ENCODE assay signal across 11 cellular contexts in genomic region chrX:31279359-31279758, GRCh38.
DNase-seq lines count a peak whose midpoint lies in the region; ATAC-seq and TF ChIP-seq lines count a peak whose summit lies in the region.
"Had no signal": no experiment of that assay in that cellular context is flagged by ENCODE, and none has a peak within 500 bp of the region (broad histone marks: within the 10 kb centered on the region; RNA-seq: fewer than 3 reads in every experiment).

No MANE protein-coding gene starts in this region.

- H3K27ac ChIP-seq in WERI-Rb-1 = no peak overlapping the region
- H3K27ac ChIP-seq in esophagus muscularis mucosa (replicated peaks in 1 of 4) = no peak overlapping the region

- TF ChIP-seq POLR2A in esophagus muscularis mucosa (IDR thresholded peaks at IDR 0.05; ENCODE audit: low read depth) = no peak

- in situ Hi-C loops in GM13976 (cut with MboI; ENCODE audit: low sequenced_read_pairs, unreplicated experiment) = no loop called here

- peak; percentile 52 for TF ChIP-seq CTCF in WERI-Rb-1 (IDR thresholded peaks at IDR 0.05; ENCODE audit: low read depth, low read length)
- no peak for TF ChIP-seq CTCF in GM13976 (IDR thresholded peaks at IDR 0.05; ENCODE audit: borderline replicate concordance, control extremely low read depth, extremely low read depth, insufficient read depth, missing control alignments)
- no peak for TF ChIP-seq CTCF in esophagus muscularis mucosa (IDR thresholded peaks at IDR 0.05)

- H3K4me3 ChIP-seq in WERI-Rb-1 (ENCODE audit: low read depth, low read length) (no peak overlapping the region), esophagus muscularis mucosa (no peak overlapping the region)

- H3K4me1 ChIP-seq in esophagus muscularis mucosa = no peaks in the 10 kb centered on the region

- H3K36me3 ChIP-seq in WERI-Rb-1 (no peaks in the 10 kb centered on the region), esophagus muscularis mucosa (no peaks in the 10 kb centered on the region)

- peaks cover 2% of the 10 kb centered on the region for H3K27me3 ChIP-seq in WERI-Rb-1 (ENCODE audit: insufficient read depth, low read depth, severe bottlenecking)
- H3K27me3 ChIP-seq in esophagus muscularis mucosa = no peaks in the 10 kb centered on the region

- peak; percentile 53 for ATAC-seq in left colon
- ATAC-seq: naive thymus-derived CD8-positive, alpha-beta T cell had no signal

- WGBS in esophagus muscularis mucosa = 90% methylated on average over 2 of the region's 2 CpGs

- POLR2A ChIA-PET in HEK293T (lab: Yijun Ruan, JAX) = no interaction called here

- no peaks in the 10 kb centered on the region for H3K9me3 ChIP-seq in WERI-Rb-1 (ENCODE audit: severe bottlenecking)
- no peaks in the 10 kb centered on the region for H3K9me3 ChIP-seq in esophagus muscularis mucosa

- CTCF ChIA-PET in HEK293T (lab: Yijun Ruan, JAX) = interaction anchor here (0.6 kb wide), 2 partner anchors 60 to 297 kb away, joined by 3 to 4 read pairs; no protein-coding TSS in a partner anchor

- intact Hi-C loops in left colon (cut with DNase I, micrococcal nuclease) = no loop called here
- intact Hi-C loops in esophagus muscularis mucosa (cut with DNase I) = no loop called here

- peak; percentile 13 for DNase-seq in Ammon's horn (ENCODE audit: low spot score)
- DNase-seq in HEK293T (ENCODE audit: extremely low spot score) = peak; percentile 21
- DNase-seq in WERI-Rb-1 = peak; percentile 22
- no peak for DNase-seq in left colon
- DNase-seq in GM13976 (ENCODE audit: low spot score) = no peak
- no peak for DNase-seq in esophagus muscularis mucosa (ENCODE audit: extremely low spot score)
- no peak for DNase-seq in NCI-H2227 (lab: John Stamatoyannopoulos, UW; ENCODE audit: unreplicated experiment)
- no peak for DNase-seq in germinal center (ENCODE audit: low spot score)
- DNase-seq: activated naive CD4-positive, alpha-beta T cell treated with anti-CD3 and anti-CD28 coated beads, Interleukin-2, amount 10 ng/mL, durations not matched to agents 7 days and 5 days; naive thymus-derived CD8-positive, alpha-beta T cell; NCI-H1694 treated with DMSO at 0.1 percent for 48 hours had no signal

- TF ChIP-seq EP300 in esophagus muscularis mucosa (IDR thresholded peaks at IDR 0.05) = no peak

TF ChIP-seq in HEK293T, 16 proteins besides CTCF, POLR2A, EP300 and RAD21:
- no peak for TF ChIP-seq FOXA1 (IDR thresholded peaks at IDR 0.05)
- no peak for TF ChIP-seq FOXM1 (IDR thresholded peaks at IDR 0.05; ENCODE audit: borderline replicate concordance)
- TF ChIP-seq ELF4 (IDR thresholded peaks at IDR 0.05) = no peak
- no peak for TF ChIP-seq LEF1 (IDR thresholded peaks at IDR 0.05; ENCODE audit: borderline replicate concordance)
- no peak for TF ChIP-seq L3MBTL2 (conservative IDR thresholded peaks at IDR 0.05)
- TF ChIP-seq FOXK2 (IDR thresholded peaks at IDR 0.05) = no peak
- TF ChIP-seq PKNOX1 (IDR thresholded peaks at IDR 0.05) = no peak
- TF ChIP-seq ARNT (IDR thresholded peaks at IDR 0.05) = no peak
- no peak for TF ChIP-seq SUZ12 (IDR thresholded peaks at IDR 0.05)
- no peak for TF ChIP-seq BHLHE40 (IDR thresholded peaks at IDR 0.05; ENCODE audit: borderline replicate concordance)
- TF ChIP-seq HDGF (IDR thresholded peaks at IDR 0.05; ENCODE audit: borderline replicate concordance) = no peak

Comparison
In these comparisons a context has a peak if more than half of its experiments do, and no peak if none do; other contexts are left out.
1. DNase-seq: peak in Ammon's horn (single experiment), HEK293T (single experiment) and WERI-Rb-1 (single experiment); none in left colon (0 of 2), GM13976 (single experiment), esophagus muscularis mucosa (single experiment), NCI-H2227 (single experiment) and germinal center (single experiment).